ENCODE assay signal across 6 cellular contexts in genomic region chr3:52151991-52152390, GRCh38. TPM values are rescaled to one million over a fixed set of nuclear protein-coding genes. Genes with fewer than 3 reads are reported as not detected.
DNase-seq lines count a peak whose midpoint lies in the region; ATAC-seq, FAIRE-seq and TF ChIP-seq lines count a peak whose summit lies in the region.
"Not testable (repeated sequence)": the region's sequence is repeated elsewhere in the genome, so short reads cannot be mapped to it uniquely, and the experiment has no call there.

No MANE protein-coding gene starts in this region.

- DNase-seq in WTC11 (ENCODE audit: low spot score); K562 (ENCODE audit: extremely low read depth in 1 of 4, low spot score in 3 of 4); HepG2 (ENCODE audit: low spot score); neural crest cell (ENCODE audit: low read depth, low spot score): not testable (repeated sequence)
- DNase-seq in aorta: peak; percentile 11 to 12

- peaks cover 18% of the 10 kb centered on the region for H3K79me2 ChIP-seq in K562 (ENCODE audit: control insufficient read depth, insufficient read depth, low read length)
- not testable (repeated sequence) for H3K79me2 ChIP-seq in HepG2 (ENCODE audit: insufficient read depth, low read length)

- not testable (repeated sequence) for H2AFZ ChIP-seq in K562 (ENCODE audit: low read depth, low read length); HepG2 (ENCODE audit: low read length)

- not testable (repeated sequence) for H3K9me3 Mint-ChIP-seq in WTC11, neural crest cell

- not testable (repeated sequence) for H3K27ac ChIP-seq in HEK293 (ENCODE audit: extremely low read depth, low read depth, low read length); K562 (ENCODE audit: extremely low read depth, low read depth, low read length); HepG2 (ENCODE audit: extremely low read length, insufficient read depth, low read length); aorta (ENCODE audit: low read depth in 1 of 2, low read length in 2 of 2)

- H3K4me1 Mint-ChIP-seq in WTC11 (peaks cover 32% of the 10 kb centered on the region), neural crest cell (peaks cover 23% of the 10 kb centered on the region)

- peaks cover 3 to 34% of the 10 kb centered on the region in 2 experiments; a peak in 2 of 3 replicates for H3K36me3 ChIP-seq in HEK293 (ENCODE audit: control insufficient read depth in 2 of 2, insufficient read depth in 1 of 2, low read length in 2 of 2)
- H3K36me3 ChIP-seq in K562 (ENCODE audit: control insufficient read depth, insufficient read depth, low read length): peaks cover 33% of the 10 kb centered on the region; the same call in 2 of the 3 replicates
- peaks cover 7 to 30% of the 10 kb centered on the region in 2 experiments for H3K36me3 ChIP-seq in HepG2 (replicated peaks in 1 of 2; ENCODE audit: control insufficient read depth in 1 of 2, insufficient read depth in 2 of 2, low read length in 2 of 2)
- H3K36me3 ChIP-seq in aorta (ENCODE audit: control insufficient read depth in 1 of 2, insufficient read depth in 2 of 2, low read length in 1 of 2): not testable (repeated sequence)

- H3K27me3 ChIP-seq in K562 (ENCODE audit: control insufficient read depth in 2 of 2, insufficient read depth in 2 of 2, low read length in 2 of 2); HepG2 (ENCODE audit: control insufficient read depth in 1 of 2, insufficient read depth in 2 of 2, low read length in 2 of 2); aorta (ENCODE audit: control insufficient read depth in 1 of 2, insufficient read depth in 2 of 2, low read length in 1 of 2): not testable (repeated sequence)

- not testable (repeated sequence) for H3K27ac Mint-ChIP-seq in WTC11; neural crest cell (ENCODE audit: unreplicated experiment)

- H3K4me3 ChIP-seq in HEK293 (ENCODE audit: low read depth, low read length); K562; HepG2 (replicated peaks in 1 of 3; ENCODE audit: insufficient read depth in 1 of 3, low read depth in 2 of 3, low read length in 3 of 3); aorta (ENCODE audit: low read length in 2 of 2): not testable (repeated sequence)

- BruUV-seq in K562 (replicated peaks; lab: Mats Ljungman, UMichigan); HepG2 (replicated peaks; lab: Mats Ljungman, UMichigan): not testable (repeated sequence)

- in situ Hi-C loops in K562 (cut with MboI); HepG2 (cut with HindIII; ENCODE audit: extremely low pct_ligation_motif_present, low pct_unique_long_range_greater_than_20kb): not testable (repeated sequence)

- H3K9me3 ChIP-seq in HEK293 (ENCODE audit: control insufficient read depth, insufficient read depth, low read depth, low read length); K562 (replicated peaks; ENCODE audit: control insufficient read depth, insufficient read depth, low read depth, low read length); HepG2 (ENCODE audit: low read length); aorta (ENCODE audit: control insufficient read depth, low read length): not testable (repeated sequence)

- WGBS in K562 (ENCODE audit: insufficient coverage, low coverage, missing lambda C conversion rate): 88% methylated on average over 2 of the region's 4 CpGs
- WGBS in HepG2 (ENCODE audit: low lambda C conversion rate): 85% methylated on average over 4 of the region's 4 CpGs
- 92% methylated on average over 4 of the region's 4 CpGs for WGBS in aorta, 2 donors

- H3K4me2 ChIP-seq in K562 (ENCODE audit: insufficient read depth, low read length); HepG2 (ENCODE audit: low read depth, low read length): not testable (repeated sequence)

- not testable (repeated sequence) for H4K20me1 ChIP-seq in K562 (replicated peaks; ENCODE audit: control insufficient read depth, insufficient read depth, low read length); HepG2 (ENCODE audit: insufficient read depth, low read length)

- ATAC-seq in WTC11; K562; HepG2; aorta (ENCODE audit: low FRiP score): not testable (repeated sequence)

- FAIRE-seq in K562 (lab: Jason Lieb, UNC); HepG2 (lab: Jason Lieb, UNC): not testable (repeated sequence)

- not testable (repeated sequence) for H3K4me3 Mint-ChIP-seq in WTC11
- peak overlapping the region; percentile 74 for H3K4me3 Mint-ChIP-seq in neural crest cell

- not testable (repeated sequence) for TF ChIP-seq POLR2A in K562 (conservative IDR thresholded peaks at IDR 0.05); HepG2 (IDR thresholded peaks at IDR 0.05; ENCODE audit: insufficient read depth in 1 of 2, low read depth in 2 of 2, low read length in 2 of 2)

- TF ChIP-seq EP300 in K562 (IDR thresholded peaks at IDR 0.05; ENCODE audit: low read length); HepG2 (IDR thresholded peaks at IDR 0.05; ENCODE audit: low read depth in 2 of 2, low read length in 2 of 2); HepG2 (CRISPR knock-in tag; IDR thresholded peaks at IDR 0.05; ENCODE audit: borderline replicate concordance): not testable (repeated sequence)

- POLR2A ChIA-PET in HEK293 (lab: Yijun Ruan, JAX); K562 (lab: Yijun Ruan, JAX); HepG2 (lab: Yijun Ruan, JAX): not testable (repeated sequence)
- POLR2A ChIA-PET in WTC11 (lab: Charles Lee): interaction anchor here (0.6 kb wide), 1 partner anchor 109 kb away, joined by 3 read pairs; no protein-coding TSS in a partner anchor

- not testable (repeated sequence) for H3K4me1 ChIP-seq in HEK293 (ENCODE audit: control insufficient read depth, insufficient read depth, low read length); aorta (ENCODE audit: control insufficient read depth in 1 of 2, insufficient read depth in 2 of 2, low read length in 2 of 2)
- H3K4me1 ChIP-seq in K562 (replicated peaks in 1 of 2; ENCODE audit: control insufficient read depth in 2 of 2, insufficient read depth in 2 of 2, low read length in 2 of 2) (peaks cover 10 to 11% of the 10 kb centered on the region in 2 experiments; a peak in 4 of 5 replicates), HepG2 (ENCODE audit: insufficient read depth, low read length) (peaks cover 36% of the 10 kb centered on the region)

- H3K27me3 Mint-ChIP-seq in WTC11 (ENCODE audit: low read depth); neural crest cell (ENCODE audit: low read depth): not testable (repeated sequence)

- not testable (repeated sequence) for H3K9ac ChIP-seq in K562 (ENCODE audit: insufficient read depth in 1 of 2, low read depth in 2 of 2, low read length in 2 of 2); HepG2 (ENCODE audit: insufficient read depth, low read depth, low read length)

- TF ChIP-seq CTCF in HEK293 (tag by site-specific recombination; IDR thresholded peaks at IDR 0.05); WTC11 (IDR thresholded peaks at IDR 0.05); K562 (IDR thresholded peaks at IDR 0.05 in 2 of 3, conservative IDR thresholded peaks at IDR 0.05 in 1 of 3; ENCODE audit: insufficient read depth in 2 of 3, low read depth in 1 of 3, low read length in 3 of 3); HepG2 (CRISPR knock-in tag; IDR thresholded peaks at IDR 0.05); neural crest cell (conservative IDR thresholded peaks at IDR 0.05): not testable (repeated sequence)

- intact Hi-C loops in K562 (cut with micrococcal nuclease); HepG2 (cut with micrococcal nuclease; ENCODE audit: unreplicated experiment); aorta (cut with DNase I): not testable (repeated sequence)

- not testable (repeated sequence) for H3K9me1 ChIP-seq in K562 (ENCODE audit: control insufficient read depth, insufficient read depth, low read length)

- peaks cover 15% of the 10 kb centered on the region for H3K36me3 Mint-ChIP-seq in WTC11
- H3K36me3 Mint-ChIP-seq in neural crest cell (ENCODE audit: low read depth): not testable (repeated sequence)

- CTCF ChIA-PET in HEK293 (lab: Yijun Ruan, JAX); K562 (lab: Yijun Ruan, JAX; ENCODE audit: low intra/inter-chr PET ratio); HepG2 (lab: Yijun Ruan, JAX; ENCODE audit: low intra/inter-chr PET ratio, low total read pairs): not testable (repeated sequence)
- CTCF ChIA-PET in WTC11 (lab: Charles Lee): interaction anchor here (1.2 kb wide), 1 partner anchor 260 kb away, joined by 4 read pairs; no protein-coding TSS in a partner anchor

- not testable (repeated sequence) for TF ChIP-seq RAD21 in K562 (CRISPR knock-in tag; conservative IDR thresholded peaks at IDR 0.05 in 1 of 2, IDR thresholded peaks at IDR 0.05 in 1 of 2); HepG2 (CRISPR knock-in tag; IDR thresholded peaks at IDR 0.05)

RNA-seq across cellular contexts. Expression of gene POC1A, which starts 2.2 kb away (rescaled TPM):
- total RNA-seq in WTC11 (2021) (31.3 to 36.2 TPM (median 34.9 TPM) in 3 replicates), K562 (2014; rRNA removed) (16.0 and 19.6 TPM in 2 replicates), K562 (2014; rRNA removed; fragmentation: Illumina TruSeq; extraction: Trizol) (7.5 and 8.5 TPM in 2 replicates), K562 (2015; rRNA removed; fragmentation: Illumina TruSeq; extraction: Trizol) (9.5 and 11.3 TPM in 2 replicates), K562 (2021) (15.9 and 17.4 TPM in 2 replicates), HepG2 (2016; rRNA removed; fragmentation: Illumina TruSeq; extraction: Trizol) (20.0 and 22.5 TPM in 2 replicates), neural crest cell (27.7 and 30.1 TPM in 2 replicates), aorta (1 to 10 TPM in 1 of 2 donors, under 1 TPM in 1; 0.91 to 2.1 TPM)
- total RNA-seq in K562 (2011; cell fraction: chromatin; rRNA removed; ENCODE audit: low replicate concordance): 17.1 and 37.8 TPM in 2 replicates
- 20.3 and 28.8 TPM in 2 replicates for total RNA-seq in K562 (2011; cell fraction: nucleolus; rRNA removed)
- 15.6 and 16.6 TPM in 2 replicates for total RNA-seq in K562 (2011; cell fraction: nucleoplasm; rRNA removed)
- polyA plus RNA-seq in K562 (2011; rRNA removed) (15.2 and 16.6 TPM in 2 replicates), K562 (2014; fragmentation: Illumina TruSeq; extraction: Trizol) (17.5 and 19.6 TPM in 2 replicates), K562 (2014; fragmentation: Nextera tagmentation; extraction: Ambion mirVana) (1 to 10 TPM; 7.2 to 9.4 TPM), K562 (2014; rRNA removed) (12.1 and 17.3 TPM in 2 replicates), HepG2 (2011; rRNA removed) (12.6 and 14.6 TPM in 2 replicates), aorta (1 to 10 TPM in 1 of 2 donors, under 1 TPM in 1; 0.38 to 1.6 TPM)
- polyA plus RNA-seq in K562 (2011; cell fraction: cytosol; rRNA removed): 17.6 and 22.5 TPM in 2 replicates
- 16.6 and 21.0 TPM in 2 replicates for polyA plus RNA-seq in K562 (2011; cell fraction: nucleus; rRNA removed)
- 15.6 and 25.7 TPM in 2 replicates for polyA plus RNA-seq in K562 (2012)
- 10.6 and 17.7 TPM in 2 replicates for polyA minus RNA-seq in K562 (2011; rRNA and poly(A)+ RNA removed)
- polyA minus RNA-seq in K562 (2011; cell fraction: cytosol; rRNA and poly(A)+ RNA removed): 8.0 and 12.1 TPM in 2 replicates
- polyA minus RNA-seq in K562 (2011; cell fraction: nucleus; rRNA and poly(A)+ RNA removed): 12.7 and 14.3 TPM in 2 replicates
- total RNA-seq in HepG2 (2016; cell fraction: cytosol; rRNA removed; fragmentation: Illumina TruSeq; extraction: Trizol; ENCODE audit: low read depth): 13.9 and 15.5 TPM in 2 replicates
- total RNA-seq in HepG2 (2016; cell fraction: insoluble cytoplasmic fraction; rRNA removed; fragmentation: Illumina TruSeq; extraction: Trizol): 20.6 and 21.0 TPM in 2 replicates
- total RNA-seq in HepG2 (2016; cell fraction: membrane; rRNA removed; fragmentation: Illumina TruSeq; extraction: Trizol): 24.6 and 24.9 TPM in 2 replicates
- 11.2 and 11.3 TPM in 2 replicates for total RNA-seq in HepG2 (2016; cell fraction: nucleus; rRNA removed; fragmentation: Illumina TruSeq; extraction: Trizol)
- polyA plus RNA-seq in HepG2 (2011; cell fraction: cytosol; rRNA removed): 9.9 and 16.4 TPM in 2 replicates
- polyA plus RNA-seq in HepG2 (2011; cell fraction: nucleus; rRNA removed): 9.4 and 12.5 TPM in 2 replicates
- 5.8 and 9.6 TPM in 2 replicates for polyA plus RNA-seq in HepG2 (2012)
- polyA plus RNA-seq in HepG2 (2016; cell fraction: cytosol; fragmentation: Illumina TruSeq; extraction: Trizol; ENCODE audit: low read depth): 18.4 and 20.8 TPM in 2 replicates
- 22.6 and 26.9 TPM in 2 replicates for polyA plus RNA-seq in HepG2 (2016; cell fraction: insoluble cytoplasmic fraction; fragmentation: Illumina TruSeq; extraction: Trizol; ENCODE audit: low read depth)
- polyA plus RNA-seq in HepG2 (2016; cell fraction: membrane; fragmentation: Illumina TruSeq; extraction: Trizol; ENCODE audit: low read depth): 23.5 and 25.2 TPM in 2 replicates
- 16.5 and 16.9 TPM in 2 replicates for polyA plus RNA-seq in HepG2 (2016; cell fraction: nucleus; fragmentation: Illumina TruSeq; extraction: Trizol; ENCODE audit: insufficient read depth, low read depth)
- polyA minus RNA-seq in HepG2 (2011; rRNA and poly(A)+ RNA removed; ENCODE audit: low replicate concordance): 35.8 and 64.7 TPM in 2 replicates
- polyA minus RNA-seq in HepG2 (2011; cell fraction: cytosol; rRNA and poly(A)+ RNA removed): 4.6 and 7.1 TPM in 2 replicates
- 8.0 TPM in 2 replicates for polyA minus RNA-seq in HepG2 (2011; cell fraction: nucleus; rRNA and poly(A)+ RNA removed)

RNA-seq across cellular contexts. Expression of gene ALAS1, which starts 46.0 kb away (rescaled TPM):
- total RNA-seq in WTC11 (2021): 39.1 to 43.0 TPM (median 39.4 TPM) in 3 replicates
- 14.5 and 27.2 TPM in 2 replicates for total RNA-seq in K562 (2011; cell fraction: chromatin; rRNA removed; ENCODE audit: low replicate concordance)
- 14.3 and 26.5 TPM in 2 replicates for total RNA-seq in K562 (2011; cell fraction: nucleolus; rRNA removed)
- 13.9 and 14.0 TPM in 2 replicates for total RNA-seq in K562 (2011; cell fraction: nucleoplasm; rRNA removed)
- 21.8 and 27.3 TPM in 2 replicates for total RNA-seq in K562 (2014; rRNA removed)
- total RNA-seq in K562 (2014; rRNA removed; fragmentation: Illumina TruSeq; extraction: Trizol): 22.7 and 23.8 TPM in 2 replicates
- total RNA-seq in K562 (2015; rRNA removed; fragmentation: Illumina TruSeq; extraction: Trizol): 34.5 and 36.8 TPM in 2 replicates
- 24.3 and 27.6 TPM in 2 replicates for total RNA-seq in K562 (2021)
- 30.4 and 34.4 TPM in 2 replicates for polyA plus RNA-seq in K562 (2011; rRNA removed)
- 35.6 and 59.5 TPM in 2 replicates for polyA plus RNA-seq in K562 (2011; cell fraction: cytosol; rRNA removed)
- 26.6 and 46.7 TPM in 2 replicates for polyA plus RNA-seq in K562 (2011; cell fraction: nucleus; rRNA removed)
- 28.0 and 35.8 TPM in 2 replicates for polyA plus RNA-seq in K562 (2012)
- polyA plus RNA-seq in K562 (2014; fragmentation: Illumina TruSeq; extraction: Trizol): 39.2 and 41.6 TPM in 2 replicates
- polyA plus RNA-seq in K562 (2014; fragmentation: Nextera tagmentation; extraction: Ambion mirVana): 10 to 100 TPM; 37.8 to 49.5 TPM
- 21.4 and 24.4 TPM in 2 replicates for polyA plus RNA-seq in K562 (2014; rRNA removed)
- 21.4 and 27.1 TPM in 2 replicates for polyA minus RNA-seq in K562 (2011; rRNA and poly(A)+ RNA removed)
- polyA minus RNA-seq in K562 (2011; cell fraction: cytosol; rRNA and poly(A)+ RNA removed): 20.3 and 25.5 TPM in 2 replicates
- polyA minus RNA-seq in K562 (2011; cell fraction: nucleus; rRNA and poly(A)+ RNA removed): 9.0 and 9.6 TPM in 2 replicates
- 36.0 and 40.2 TPM in 2 replicates for total RNA-seq in HepG2 (2016; rRNA removed; fragmentation: Illumina TruSeq; extraction: Trizol)
- total RNA-seq in HepG2 (2016; cell fraction: cytosol; rRNA removed; fragmentation: Illumina TruSeq; extraction: Trizol; ENCODE audit: low read depth): 9.6 and 11.6 TPM in 2 replicates
- total RNA-seq in HepG2 (2016; cell fraction: insoluble cytoplasmic fraction; rRNA removed; fragmentation: Illumina TruSeq; extraction: Trizol): 33.6 and 35.3 TPM in 2 replicates
- total RNA-seq in HepG2 (2016; cell fraction: membrane; rRNA removed; fragmentation: Illumina TruSeq; extraction: Trizol): 14.0 and 14.5 TPM in 2 replicates
- 16.9 and 18.1 TPM in 2 replicates for total RNA-seq in HepG2 (2016; cell fraction: nucleus; rRNA removed; fragmentation: Illumina TruSeq; extraction: Trizol)
- polyA plus RNA-seq in HepG2 (2011; rRNA removed): 39.0 and 43.2 TPM in 2 replicates
- 41.2 and 50.6 TPM in 2 replicates for polyA plus RNA-seq in HepG2 (2011; cell fraction: cytosol; rRNA removed)
- 30.0 and 30.9 TPM in 2 replicates for polyA plus RNA-seq in HepG2 (2011; cell fraction: nucleus; rRNA removed)
- 19.8 and 27.7 TPM in 2 replicates for polyA plus RNA-seq in HepG2 (2012)
- 3.9 and 4.3 TPM in 2 replicates for polyA plus RNA-seq in HepG2 (2016; cell fraction: cytosol; fragmentation: Illumina TruSeq; extraction: Trizol; ENCODE audit: low read depth)
- polyA plus RNA-seq in HepG2 (2016; cell fraction: insoluble cytoplasmic fraction; fragmentation: Illumina TruSeq; extraction: Trizol; ENCODE audit: low read depth): 27.6 and 42.4 TPM in 2 replicates
- 6.8 and 7.1 TPM in 2 replicates for polyA plus RNA-seq in HepG2 (2016; cell fraction: membrane; fragmentation: Illumina TruSeq; extraction: Trizol; ENCODE audit: low read depth)
- 26.7 and 30.3 TPM in 2 replicates for polyA plus RNA-seq in HepG2 (2016; cell fraction: nucleus; fragmentation: Illumina TruSeq; extraction: Trizol; ENCODE audit: insufficient read depth, low read depth)
- 49.6 and 54.7 TPM in 2 replicates for polyA minus RNA-seq in HepG2 (2011; rRNA and poly(A)+ RNA removed; ENCODE audit: low replicate concordance)
- 23.9 and 26.4 TPM in 2 replicates for polyA minus RNA-seq in HepG2 (2011; cell fraction: cytosol; rRNA and poly(A)+ RNA removed)
- 17.3 and 19.0 TPM in 2 replicates for polyA minus RNA-seq in HepG2 (2011; cell fraction: nucleus; rRNA and poly(A)+ RNA removed)
- 47.8 and 53.0 TPM in 2 replicates for total RNA-seq in neural crest cell
- 10 to 100 TPM; 30.2 to 34.5 TPM for total RNA-seq in aorta
- 10 to 100 TPM; 14.4 to 16.5 TPM for polyA plus RNA-seq in aorta
